31 cellular contexts compared by ENCODE assay signal in the genomic region with DNA sequence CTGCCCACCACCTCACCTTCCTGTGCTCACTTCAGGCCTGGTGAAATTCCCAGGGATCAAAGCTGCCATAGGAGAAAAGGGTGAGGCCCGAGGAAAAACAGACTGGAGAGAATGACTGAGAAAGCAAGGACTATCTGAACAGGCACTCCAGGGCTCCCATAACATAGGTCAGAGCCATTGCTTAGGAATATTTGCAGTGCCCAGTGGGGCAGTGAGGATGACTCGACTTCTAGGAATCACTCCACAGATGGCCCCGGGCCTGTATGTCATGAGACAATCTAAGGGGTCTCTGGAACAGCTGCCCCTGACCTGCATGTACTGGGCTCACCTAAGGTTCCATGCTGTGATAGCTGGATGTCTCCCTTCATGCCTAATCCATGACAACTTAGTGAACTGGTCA. TPM values are rescaled to one million over a fixed set of nuclear protein-coding genes. Genes with fewer than 3 reads are reported as not detected.
"Had no signal": no experiment of that assay in that cellular context is flagged by ENCODE, and none has a peak within 500 bp of the region (broad histone marks: within the 10 kb centered on the region; RNA-seq: fewer than 3 reads in every experiment).

No MANE protein-coding gene starts in this region.

- H3K27ac ChIP-seq: body of pancreas, foreskin keratinocyte, left lung, right lobe of liver, testis, upper lobe of right lung had no signal

- H3K4me3 ChIP-seq: body of pancreas, left lung, right lobe of liver, stomach, testis, upper lobe of right lung had no signal

- H3K27me3 ChIP-seq: body of pancreas, foreskin keratinocyte, left lung, right lobe of liver, stomach, testis, upper lobe of right lung had no signal

- H3K36me3 Mint-ChIP-seq: activated naive CD8-positive, alpha-beta T cell treated with anti-CD3 and anti-CD28 coated beads, Interleukin-2, amount 10 ng/mL, durations not matched to agents 7 days and 5 days; stimulated activated memory B cell treated with anti-CD40 and anti-IgM and Interleukin-4, amounts not matched to agents 10 μg/mL and 1 μg/mL and 100 μg/mL, for 72 hours had no signal

- DNase-seq: activated CD4-positive, alpha-beta memory T cell treated with anti-CD3 and anti-CD28 coated beads, Interleukin-2, amount 10 ng/mL, durations not matched to agents 7 days and 5 days; activated CD4-positive, alpha-beta T cell treated with anti-CD3 and anti-CD28 coated beads for 48 hours; activated CD4-positive, CD25-positive, alpha-beta regulatory T cell; activated effector memory CD4-positive, alpha-beta T cell treated with Interleukin-2 at 50 U/mL for 16 hours; activated naive CD4-positive, alpha-beta T cell treated with anti-CD3 and anti-CD28 coated beads for 36 hours; activated naive CD8-positive, alpha-beta T cell treated with anti-CD3 and anti-CD28 coated beads, Interleukin-2, amount 10 ng/mL, durations not matched to agents 7 days and 5 days; activated T-cell treated with anti-CD3 and anti-CD28 coated beads, Interleukin-2, amount 50 U/mL, for 72 hours; amygdala; body of pancreas; effector CD4-positive, alpha-beta T cell; erythroblast; foreskin keratinocyte; kidney glomerular epithelial cell; left lung; nephron progenitor cell; occipital lobe; right lobe of liver; small intestine; stimulated activated CD4-positive, alpha-beta T cell treated with anti-CD3 and anti-CD28 coated beads, Interleukin-15, amount 100 ng/mL, for 24 hours; stomach; SW 1271; T-helper 17 cell; testis; upper lobe of right lung had no signal

- H3K4me3 Mint-ChIP-seq: activated CD4-positive, alpha-beta memory T cell treated with anti-CD3 and anti-CD28 coated beads, Interleukin-2, amount 10 ng/mL, durations not matched to agents 7 days and 5 days; activated naive CD4-positive, alpha-beta T cell treated with anti-CD3 and anti-CD28 coated beads for 36 hours; activated naive CD8-positive, alpha-beta T cell treated with anti-CD3 and anti-CD28 coated beads, Interleukin-2, amount 10 ng/mL, durations not matched to agents 7 days and 5 days; activated T-cell treated with anti-CD3 and anti-CD28 coated beads, Interleukin-2, amount 50 U/mL, for 72 hours; nephron progenitor cell; stimulated activated memory B cell treated with anti-CD40 and anti-IgM and Interleukin-4, amounts not matched to agents 10 μg/mL and 1 μg/mL and 100 μg/mL, for 72 hours; T-helper 17 cell had no signal

- H3K9me3 Mint-ChIP-seq: activated CD4-positive, alpha-beta memory T cell treated with anti-CD3 and anti-CD28 coated beads, Interleukin-2, amount 10 ng/mL, durations not matched to agents 7 days and 5 days; activated naive CD4-positive, alpha-beta T cell treated with anti-CD3 and anti-CD28 coated beads for 36 hours; activated naive CD8-positive, alpha-beta T cell treated with anti-CD3 and anti-CD28 coated beads, Interleukin-2, amount 10 ng/mL, durations not matched to agents 7 days and 5 days; activated T-cell treated with anti-CD3 and anti-CD28 coated beads, Interleukin-2, amount 50 U/mL, for 72 hours had no signal

- H3K9me3 ChIP-seq: body of pancreas, left lung, right lobe of liver, testis, upper lobe of right lung had no signal

- H3K36me3 ChIP-seq: left lung, right lobe of liver, stomach, upper lobe of right lung had no signal

- H3K4me1 ChIP-seq: body of pancreas, left lung, right lobe of liver, testis, upper lobe of right lung had no signal

- ATAC-seq: activated T-cell treated with anti-CD3 and anti-CD28 coated beads, Interleukin-2, amount 50 U/mL, for 72 hours; body of pancreas; foreskin keratinocyte; left lung; right lobe of liver; stimulated activated memory B cell treated with anti-CD40 and anti-IgM and Interleukin-4, amounts not matched to agents 10 μg/mL and 1 μg/mL and 100 μg/mL, for 72 hours; T-helper 17 cell; upper lobe of right lung had no signal

- H3K4me1 Mint-ChIP-seq: activated CD4-positive, alpha-beta memory T cell treated with anti-CD3 and anti-CD28 coated beads, Interleukin-2, amount 10 ng/mL, durations not matched to agents 7 days and 5 days; activated naive CD8-positive, alpha-beta T cell treated with anti-CD3 and anti-CD28 coated beads, Interleukin-2, amount 10 ng/mL, durations not matched to agents 7 days and 5 days; stimulated activated memory B cell treated with anti-CD40 and anti-IgM and Interleukin-4, amounts not matched to agents 10 μg/mL and 1 μg/mL and 100 μg/mL, for 72 hours; T-helper 17 cell had no signal

- H3K27ac Mint-ChIP-seq: activated CD4-positive, alpha-beta memory T cell treated with anti-CD3 and anti-CD28 coated beads, Interleukin-2, amount 10 ng/mL, durations not matched to agents 7 days and 5 days; activated naive CD4-positive, alpha-beta T cell treated with anti-CD3 and anti-CD28 coated beads for 36 hours; activated naive CD8-positive, alpha-beta T cell treated with anti-CD3 and anti-CD28 coated beads, Interleukin-2, amount 10 ng/mL, durations not matched to agents 7 days and 5 days; activated T-cell treated with anti-CD3 and anti-CD28 coated beads, Interleukin-2, amount 50 U/mL, for 72 hours; nephron progenitor cell; stimulated activated memory B cell treated with anti-CD40 and anti-IgM and Interleukin-4, amounts not matched to agents 10 μg/mL and 1 μg/mL and 100 μg/mL, for 72 hours; T-helper 17 cell had no signal

RNA-seq across cellular contexts. Expression of a gene that starts 51.6 kb away (rescaled TPM):
- total RNA-seq: activated CD4-positive, alpha-beta memory T cell treated with anti-CD3 and anti-CD28 coated beads, Interleukin-2, amount 10 ng/mL, durations not matched to agents 7 days and 5 days; activated naive CD4-positive, alpha-beta T cell treated with anti-CD3 and anti-CD28 coated beads for 36 hours; activated naive CD8-positive, alpha-beta T cell treated with anti-CD3 and anti-CD28 coated beads, Interleukin-2, amount 10 ng/mL, durations not matched to agents 7 days and 5 days; activated T-cell treated with anti-CD3 and anti-CD28 coated beads, Interleukin-2, amount 50 U/mL, for 72 hours; body of pancreas; cardiac septum; chondrocyte; foreskin keratinocyte; glomerular endothelial cell; left lung; lung microvascular endothelial cell; mononuclear cell; myocyte; occipital lobe; right lobe of liver; stomach; T-helper 17 cell; testis; upper lobe of right lung had no signal
- polyA plus RNA-seq: foreskin keratinocyte, small intestine, stomach had no signal
